In genomic region chr12:128040971-128041370, GRCh38 we compare ENCODE assay signal across 1 cellular context.
TF ChIP-seq lines count a peak whose summit lies in the region.

No MANE protein-coding gene starts in this region.

TF ChIP-seq in HepG2, 621 proteins besides CTCF, POLR2A, EP300 and RAD21 (continued from another document):
- TF ChIP-seq NPAS2 (CRISPR knock-in tag; IDR thresholded peaks at IDR 0.05; ENCODE audit: borderline replicate concordance), result no peak
- peak; percentile 26; the same call in 1 of the 2 replicates for TF ChIP-seq USF2 (IDR thresholded peaks at IDR 0.05; ENCODE audit: low read depth, low read length)
- TF ChIP-seq USF2 (CRISPR knock-in tag; IDR thresholded peaks at IDR 0.05; ENCODE audit: borderline replicate concordance), result no peak
- peak; percentile 65 for TF ChIP-seq MNT (IDR thresholded peaks at IDR 0.05)
- no peak for TF ChIP-seq EEA1 (CRISPR knock-in tag; IDR thresholded peaks at IDR 0.05; ENCODE audit: borderline replicate concordance)
